In the genomic region with DNA sequence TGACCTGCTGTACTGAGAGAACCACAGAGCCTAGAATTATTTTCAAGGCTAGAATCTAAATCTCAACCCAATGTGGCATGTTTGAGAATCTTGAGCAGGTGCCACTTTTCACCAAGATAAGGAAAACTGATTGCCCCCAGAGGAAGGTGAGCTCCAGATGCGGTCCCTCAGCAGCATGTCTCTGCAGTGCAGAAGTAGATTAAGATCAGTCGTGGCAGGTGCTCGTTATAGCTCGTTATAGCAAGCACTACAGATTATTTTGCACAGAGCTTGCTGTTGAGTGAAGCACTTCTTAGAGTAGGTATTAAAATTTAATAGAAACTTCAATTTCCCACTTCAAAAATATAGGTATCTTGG, we compare ENCODE assay signal across 15 cellular contexts.
A peak's percentile ranks its signal among the peaks of the same experiment; 100 is the strongest.
DNase-seq lines count a peak whose midpoint lies in the region; ATAC-seq and TF ChIP-seq lines count a peak whose summit lies in the region.
"Had no signal": no experiment of that assay in that cellular context is flagged by ENCODE, and none has a peak within 500 bp of the region (broad histone marks: within the 10 kb centered on the region; RNA-seq: fewer than 3 reads in every experiment).

No MANE protein-coding gene starts in this region.

- H3K4me2 ChIP-seq in OCI-LY1 (ENCODE audit: low read length), result no peak overlapping the region
- H3K4me2 ChIP-seq in parathyroid adenoma (ENCODE audit: low read length), result no peak overlapping the region

- peak overlapping the region; percentile 59 for H3K27ac ChIP-seq in OCI-LY1 (ENCODE audit: low read depth, low read length, poor library complexity, severe bottlenecking)
- peak overlapping the region; percentile 7 for H3K27ac ChIP-seq in parathyroid adenoma

- H3K27me3 ChIP-seq in OCI-LY1 (ENCODE audit: insufficient read depth, low read length) (no peaks in the 10 kb centered on the region), parathyroid adenoma (ENCODE audit: control insufficient read depth, insufficient read depth, low read length) (no peaks in the 10 kb centered on the region)

- ATAC-seq in HG03280 (IDR thresholded peaks at IDR 0.05; ENCODE audit: unreplicated experiment) (no peak), GM18498 (IDR thresholded peaks at IDR 0.05; ENCODE audit: unreplicated experiment) (no peak), GM21737 (IDR thresholded peaks at IDR 0.05; ENCODE audit: unreplicated experiment) (no peak)

- no peak overlapping the region for H3K9ac ChIP-seq in OCI-LY1 (ENCODE audit: low read length)
- H3K9ac ChIP-seq in parathyroid adenoma, result no peak overlapping the region

- H2AFZ ChIP-seq in OCI-LY1 (ENCODE audit: low read length) (no peak overlapping the region), parathyroid adenoma (peak overlapping the region; percentile 39)

- no peak for TF ChIP-seq CTCF in OCI-LY1 (IDR thresholded peaks at IDR 0.05; ENCODE audit: low read length)
- no peak for TF ChIP-seq CTCF in parathyroid adenoma (IDR thresholded peaks at IDR 0.05)

- H3K9me3 ChIP-seq in OCI-LY1 (ENCODE audit: low read length) (no peaks in the 10 kb centered on the region), parathyroid adenoma (ENCODE audit: control insufficient read depth, low read length) (no peaks in the 10 kb centered on the region)
- H3K9me3 ChIP-seq: HAP-1 had no signal

- H3K4me1 ChIP-seq in OCI-LY1 (ENCODE audit: insufficient read depth, low read length, severe bottlenecking), result peaks cover 14% of the 10 kb centered on the region
- peaks cover 7% of the 10 kb centered on the region for H3K4me1 ChIP-seq in parathyroid adenoma

- H3K79me2 ChIP-seq in OCI-LY1 (ENCODE audit: insufficient read depth, low read length) (no peaks in the 10 kb centered on the region), parathyroid adenoma (no peaks in the 10 kb centered on the region)

- H3F3A ChIP-seq in OCI-LY1 (ENCODE audit: insufficient read depth, low read length), result no peaks in the 10 kb centered on the region

- no peaks in the 10 kb centered on the region for H3K9me2 ChIP-seq in OCI-LY1 (ENCODE audit: low read depth, low read length)

- no peaks in the 10 kb centered on the region for H4K20me1 ChIP-seq in OCI-LY1 (ENCODE audit: insufficient read depth, low read length)

- peaks cover 89% of the 10 kb centered on the region for H3K36me3 ChIP-seq in OCI-LY1 (ENCODE audit: insufficient read depth, low read length)
- H3K36me3 ChIP-seq in parathyroid adenoma (ENCODE audit: control insufficient read depth, insufficient read depth, low read length), result no peaks in the 10 kb centered on the region

- no peak overlapping the region for H3K4me3 ChIP-seq in Jurkat, Clone E6-1 (ENCODE audit: low read length)
- H3K4me3 ChIP-seq in OCI-LY1 (ENCODE audit: low read depth, low read length, poor library complexity, severe bottlenecking) (no peak overlapping the region), parathyroid adenoma (ENCODE audit: low read depth, low read length) (no peak overlapping the region)
- H3K4me3 ChIP-seq: HAP-1 had no signal

- DNase-seq in DMS79 treated with DMSO at 0.1 percent for 48 hours (lab: John Stamatoyannopoulos, UW), result peak; percentile 83
- peak; percentile 75 for DNase-seq in Jurkat, Clone E6-1 (ENCODE audit: low read depth, low spot score)
- DNase-seq: CD4-positive, CD25-positive, alpha-beta regulatory T cell; NCI-H1092; NCI-H146; NCI-H2081; NCI-H226; NCI-H526; NK-92 treated with Interleukin-12 subunit alpha and Interleukin-12 subunit beta, amount 100 ng/mL, for 24 hours had no signal
